Comparison of ENCODE assay signal across 19 cellular contexts in genomic region chr2:433216-433615, GRCh38.
DNase-seq lines count a peak whose midpoint lies in the region; ATAC-seq and TF ChIP-seq lines count a peak whose summit lies in the region.
"Had no signal": no experiment of that assay in that cellular context is flagged by ENCODE, and none has a peak within 500 bp of the region (broad histone marks: within the 10 kb centered on the region; RNA-seq: fewer than 3 reads in every experiment).

No MANE protein-coding gene starts in this region.

- CTCF ChIA-PET in CD8-positive, alpha-beta T cell (lab: Charles Lee): interaction anchor here (1.2 kb wide), 1 partner anchor 11 kb away, joined by 4 read pairs; no protein-coding TSS in a partner anchor

- no peak overlapping the region for H2BK120ac ChIP-seq in neuronal stem cell (ENCODE audit: low read depth, low read length)

- no peak overlapping the region for H3K14ac ChIP-seq in neuronal stem cell (ENCODE audit: low read length)

- no peak for DNase-seq in CD8-positive, alpha-beta T cell
- DNase-seq in GM23338 (ENCODE audit: low spot score) (no peak), endodermal cell (peak; percentile 45), neuronal stem cell (ENCODE audit: low spot score) (no peak), AG20443 (ENCODE audit: low spot score) (no peak), NCI-H187 (lab: John Stamatoyannopoulos, UW) (no peak), NCI-H524 (lab: John Stamatoyannopoulos, UW) (no peak)
- DNase-seq: BE2C; Calu3; CD4-positive, alpha-beta T cell; COR-L47; DMS53; DMS79 treated with DMSO at 0.1 percent for 48 hours; GF-D8; H9 had no signal

- no peaks in the 10 kb centered on the region for H3K79me2 ChIP-seq in GM23338 (replicated peaks; ENCODE audit: insufficient read depth)

- no peak overlapping the region for H4K91ac ChIP-seq in neuronal stem cell (ENCODE audit: low read depth, low read length, poor library complexity)

- no peaks in the 10 kb centered on the region for H3K36me3 ChIP-seq in CD8-positive, alpha-beta T cell (ENCODE audit: insufficient read depth, low read length)
- no peaks in the 10 kb centered on the region for H3K36me3 ChIP-seq in GM23338 (ENCODE audit: insufficient read depth)
- H3K36me3 ChIP-seq in endodermal cell (ENCODE audit: control insufficient read depth, insufficient read depth, low read length): no peaks in the 10 kb centered on the region
- H3K36me3 ChIP-seq in neuronal stem cell (replicated peaks in 1 of 2; ENCODE audit: control insufficient read depth in 2 of 2, insufficient read depth in 2 of 2, low read length in 2 of 2): no peaks in the 10 kb centered on the region
- H3K36me3 ChIP-seq: BE2C; BLaER1 treated with 17β-estradiol and CSF1 and Interleukin-3, amounts not matched to agents 10 nM and 100 nM had no signal

- peak overlapping the region; percentile 54 for H3K18ac ChIP-seq in neuronal stem cell (ENCODE audit: low read length)

- H3K9me2 ChIP-seq in GM23338 (ENCODE audit: insufficient read depth): no peaks in the 10 kb centered on the region

- H2BK15ac ChIP-seq in neuronal stem cell (ENCODE audit: low read length): no peak overlapping the region

- no peak overlapping the region for H2BK12ac ChIP-seq in neuronal stem cell (ENCODE audit: low read length)

- H4K8ac ChIP-seq in neuronal stem cell (ENCODE audit: low read depth, low read length): no peak overlapping the region

- H3K27me3 Mint-ChIP-seq in CD8-positive, alpha-beta T cell (ENCODE audit: low read depth): no peaks in the 10 kb centered on the region
- H3K27me3 Mint-ChIP-seq in GM23338 (ENCODE audit: insufficient read depth, low read depth, poor library complexity) (peaks cover 8% of the 10 kb centered on the region), endodermal cell (ENCODE audit: insufficient read depth) (no peaks in the 10 kb centered on the region)
- H3K27me3 Mint-ChIP-seq: CD4-positive, alpha-beta T cell had no signal

- no peak for ATAC-seq in CD8-positive, alpha-beta T cell
- ATAC-seq in GM23338: peak; percentile 42; the same call in 2 of the 3 replicates
- ATAC-seq in GM18907 (IDR thresholded peaks at IDR 0.05; ENCODE audit: unreplicated experiment): no peak
- ATAC-seq: HCT116 had no signal

- no peaks in the 10 kb centered on the region for H3K36me3 Mint-ChIP-seq in CD8-positive, alpha-beta T cell
- H3K36me3 Mint-ChIP-seq in GM23338 (ENCODE audit: low read depth) (no peaks in the 10 kb centered on the region), endodermal cell (ENCODE audit: low read depth) (no peaks in the 10 kb centered on the region)
- H3K36me3 Mint-ChIP-seq: CD14-positive monocyte had no signal

- H3K4me2 ChIP-seq in GM23338: no peak overlapping the region
- no peak overlapping the region for H3K4me2 ChIP-seq in neuronal stem cell (ENCODE audit: insufficient read depth, low read length, poor library complexity, severe bottlenecking)

- WGBS in endodermal cell (ENCODE audit: insufficient coverage in 1 of 2, insufficient read length in 1 of 2), 2 experiments: 88 to 100% methylated on average over 1 to 4 of the region's 4 CpGs
- no CpG with 5 or more reads among the region's 4 CpGs for WGBS in neuronal stem cell (ENCODE audit: extremely low coverage in 2 of 2, insufficient read length in 2 of 2, insufficient replicate concordance in 1 of 2), 2 donors

- intact Hi-C loops in CD8-positive, alpha-beta T cell (cut with DNase I, micrococcal nuclease): loop anchor here (5.0 to 10.0 kb wide), 3 partner anchors 41 to 242 kb away; partner anchors contain the start of genes ACP1 (in 1 of the 2), SH3YL1 (in 1 of the 2) and TMEM18 (in 1 of the 2)

- H3K4me3 Mint-ChIP-seq in CD8-positive, alpha-beta T cell: no peak overlapping the region
- H3K4me3 Mint-ChIP-seq in GM23338 (no peak overlapping the region), endodermal cell (no peak overlapping the region)
- H3K4me3 Mint-ChIP-seq: CD14-positive monocyte, H9 had no signal

- peaks cover 73% of the 10 kb centered on the region for H3K4me1 Mint-ChIP-seq in CD8-positive, alpha-beta T cell (ENCODE audit: low read depth)
- H3K4me1 Mint-ChIP-seq in GM23338 (peaks cover 19% of the 10 kb centered on the region), endodermal cell (peaks cover 13% of the 10 kb centered on the region)

- no peak overlapping the region for H3K27ac ChIP-seq in CD8-positive, alpha-beta T cell (ENCODE audit: low read depth, low read length)
- H3K27ac ChIP-seq in GM23338 (ENCODE audit: low read depth) (no peak overlapping the region), endodermal cell (ENCODE audit: low read depth, low read length) (no peak overlapping the region), neuronal stem cell (replicated peaks; ENCODE audit: low read length) (no peak overlapping the region)
- H3K27ac ChIP-seq: BLaER1 treated with 17β-estradiol and CSF1 and Interleukin-3, amounts not matched to agents 10 nM and 100 nM had no signal

- no peak overlapping the region for H2AK5ac ChIP-seq in neuronal stem cell (ENCODE audit: low read depth, low read length)

- peak overlapping the region; percentile 43 for H3K27ac Mint-ChIP-seq in CD8-positive, alpha-beta T cell
- H3K27ac Mint-ChIP-seq in GM23338 (no peak overlapping the region), endodermal cell (peak overlapping the region; percentile 45)
- H3K27ac Mint-ChIP-seq: CD14-positive monocyte; CD4-positive, alpha-beta T cell had no signal

- H3K27me3 ChIP-seq in CD8-positive, alpha-beta T cell (ENCODE audit: insufficient read depth, low read length): no peaks in the 10 kb centered on the region
- H3K27me3 ChIP-seq in GM23338 (ENCODE audit: insufficient read depth): no peaks in the 10 kb centered on the region
- H3K27me3 ChIP-seq in endodermal cell (ENCODE audit: control insufficient read depth, insufficient read depth, low read length, poor library complexity, severe bottlenecking): no peaks in the 10 kb centered on the region
- H3K27me3 ChIP-seq in neuronal stem cell (ENCODE audit: control insufficient read depth in 3 of 3, insufficient read depth in 3 of 3, low read depth in 1 of 3, low read length in 3 of 3): no peaks in the 10 kb centered on the region
- H3K27me3 ChIP-seq: BE2C; BLaER1 treated with 17β-estradiol and CSF1 and Interleukin-3, amounts not matched to agents 10 nM and 100 nM had no signal

- H3K4me1 ChIP-seq in CD8-positive, alpha-beta T cell (ENCODE audit: insufficient read depth, low read length): peaks cover 35% of the 10 kb centered on the region
- H3K4me1 ChIP-seq in GM23338 (ENCODE audit: insufficient read depth): peaks cover 6% of the 10 kb centered on the region; the same call in 1 of the 2 replicates
- no peaks in the 10 kb centered on the region for H3K4me1 ChIP-seq in endodermal cell (ENCODE audit: control insufficient read depth, insufficient read depth, low read length)
- peaks cover 3 to 4% of the 10 kb centered on the region in 2 donors for H3K4me1 ChIP-seq in neuronal stem cell (ENCODE audit: control insufficient read depth in 2 of 2, insufficient read depth in 1 of 2, low read depth in 1 of 2, low read length in 2 of 2)
- H3K4me1 ChIP-seq: BE2C had no signal

- POLR2A ChIA-PET in CD8-positive, alpha-beta T cell (lab: Charles Lee): no interaction called here

- no peaks in the 10 kb centered on the region for H3K9me3 Mint-ChIP-seq in CD8-positive, alpha-beta T cell
- H3K9me3 Mint-ChIP-seq in GM23338 (no peaks in the 10 kb centered on the region), endodermal cell (no peaks in the 10 kb centered on the region)
- H3K9me3 Mint-ChIP-seq: CD4-positive, alpha-beta T cell; H9 had no signal

- no peak for TF ChIP-seq CTCF in CD8-positive, alpha-beta T cell (IDR thresholded peaks at IDR 0.05)
- TF ChIP-seq CTCF in GM23338 (conservative IDR thresholded peaks at IDR 0.05; ENCODE audit: low read depth in 2 of 2): no peak
- no peak for TF ChIP-seq CTCF in endodermal cell (conservative IDR thresholded peaks at IDR 0.05)

- H3K4me3 ChIP-seq in CD8-positive, alpha-beta T cell (ENCODE audit: low read depth, low read length): no peak overlapping the region
- H3K4me3 ChIP-seq in GM23338 (no peak overlapping the region), endodermal cell (ENCODE audit: low read length) (no peak overlapping the region), neuronal stem cell (ENCODE audit: low read length in 2 of 2) (no peak overlapping the region)
- H3K4me3 ChIP-seq: BLaER1 treated with 17β-estradiol and CSF1 and Interleukin-3, amounts not matched to agents 10 nM and 100 nM had no signal

- H2AFZ ChIP-seq in GM23338: no peak overlapping the region
- no peak overlapping the region for H2AFZ ChIP-seq in neuronal stem cell (ENCODE audit: low read length)

- H3K9me3 ChIP-seq in CD8-positive, alpha-beta T cell (ENCODE audit: low read length): no peaks in the 10 kb centered on the region
- H3K9me3 ChIP-seq in endodermal cell (ENCODE audit: control insufficient read depth, low read length) (no peaks in the 10 kb centered on the region), neuronal stem cell (replicated peaks in 1 of 2; ENCODE audit: control insufficient read depth in 2 of 2, insufficient read depth in 1 of 2, low read depth in 1 of 2, low read length in 2 of 2) (no peaks in the 10 kb centered on the region)
- H3K9me3 ChIP-seq: BE2C had no signal

- H2BK5ac ChIP-seq in neuronal stem cell (ENCODE audit: low read length): no peak overlapping the region

- H3K9ac ChIP-seq in endodermal cell (ENCODE audit: extremely low read depth, low read length, poor library complexity, severe bottlenecking) (no peak overlapping the region), neuronal stem cell (ENCODE audit: low read depth, low read length, poor library complexity) (no peak overlapping the region)
- H3K9ac ChIP-seq: BLaER1 treated with 17β-estradiol and CSF1 and Interleukin-3, amounts not matched to agents 10 nM and 100 nM had no signal

- no peak overlapping the region for H3K4ac ChIP-seq in neuronal stem cell (ENCODE audit: low read length)

- H3K79me1 ChIP-seq in neuronal stem cell (ENCODE audit: low read depth, low read length): no peaks in the 10 kb centered on the region

- no peaks in the 10 kb centered on the region for H4K20me1 ChIP-seq in GM23338 (replicated peaks; ENCODE audit: insufficient read depth)
- H4K20me1 ChIP-seq: BLaER1 treated with 17β-estradiol and CSF1 and Interleukin-3, amounts not matched to agents 10 nM and 100 nM had no signal

- H3K23ac ChIP-seq in neuronal stem cell (ENCODE audit: low read depth, low read length, poor library complexity): no peak overlapping the region

- no peaks in the 10 kb centered on the region for H3F3A ChIP-seq in GM23338 (replicated peaks; ENCODE audit: low read depth)

TF ChIP-seq in GM23338, 12 proteins besides CTCF, POLR2A, EP300 and RAD21 (continues in another document):
- TF ChIP-seq, protein P1, sequence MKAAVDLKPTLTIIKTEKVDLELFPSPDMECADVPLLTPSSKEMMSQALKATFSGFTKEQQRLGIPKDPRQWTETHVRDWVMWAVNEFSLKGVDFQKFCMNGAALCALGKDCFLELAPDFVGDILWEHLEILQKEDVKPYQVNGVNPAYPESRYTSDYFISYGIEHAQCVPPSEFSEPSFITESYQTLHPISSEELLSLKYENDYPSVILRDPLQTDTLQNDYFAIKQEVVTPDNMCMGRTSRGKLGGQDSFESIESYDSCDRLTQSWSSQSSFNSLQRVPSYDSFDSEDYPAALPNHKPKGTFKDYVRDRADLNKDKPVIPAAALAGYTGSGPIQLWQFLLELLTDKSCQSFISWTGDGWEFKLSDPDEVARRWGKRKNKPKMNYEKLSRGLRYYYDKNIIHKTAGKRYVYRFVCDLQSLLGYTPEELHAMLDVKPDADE (IDR thresholded peaks at IDR 0.05): no peak
